17 cellular contexts compared by ENCODE assay signal in the genomic region with DNA sequence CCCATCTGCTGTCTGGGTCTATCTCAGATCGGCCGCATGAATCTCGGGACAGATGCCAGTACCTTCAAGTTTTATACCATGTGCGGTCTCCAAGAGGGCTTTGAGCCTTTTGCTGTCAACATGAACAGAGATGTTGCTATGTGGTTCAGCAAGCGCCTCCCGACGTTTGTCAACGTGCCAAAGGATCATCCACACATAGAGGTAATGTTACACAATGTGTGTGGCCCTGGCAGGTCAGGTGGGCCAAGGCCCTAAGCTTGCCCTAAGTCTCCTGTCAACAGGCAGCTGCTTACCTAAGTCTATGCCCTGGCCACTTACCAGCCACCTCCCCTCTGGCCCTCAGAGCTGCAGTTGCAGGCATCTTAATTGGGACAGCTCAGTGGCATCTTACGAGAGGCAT.
DNase-seq lines count a peak whose midpoint lies in the region; ATAC-seq lines count a peak whose summit lies in the region.
"Had no signal": no experiment of that assay in that cellular context is flagged by ENCODE, and none has a peak within 500 bp of the region (broad histone marks: within the 10 kb centered on the region; RNA-seq: fewer than 3 reads in every experiment).

No MANE protein-coding gene starts in this region.

- peak overlapping the region; percentile 38 for H3K23ac ChIP-seq in neuronal stem cell (ENCODE audit: low read depth, low read length, poor library complexity)

- no peak overlapping the region for H2BK120ac ChIP-seq in neuronal stem cell (ENCODE audit: low read depth, low read length)

- H2AFZ ChIP-seq in neuronal stem cell (ENCODE audit: low read length), result no peak overlapping the region
- H2AFZ ChIP-seq: GM23338 had no signal

- peaks cover 38% of the 10 kb centered on the region for H3K27me3 Mint-ChIP-seq in activated T-cell treated with anti-CD3 and anti-CD28 coated beads, Interleukin-2, amount 50 U/mL, for 24 hours

- DNase-seq in RPMI7951 (ENCODE audit: low read depth) (peak; percentile 9), SJCRH30 (peak; percentile 86), neuronal stem cell (ENCODE audit: low spot score) (no peak), T-helper 1 cell (no peak)
- DNase-seq in activated T-cell treated with anti-CD3 and anti-CD28 coated beads, Interleukin-2, amount 50 U/mL, for 24 hours, result no peak
- DNase-seq: C1 segment of cervical spinal cord; Calu3; CD4-positive, alpha-beta memory T cell; COR-L47; DMS79; EL; GDM1; HFFc6 had no signal

- H2BK15ac ChIP-seq in neuronal stem cell (ENCODE audit: low read length), result no peak overlapping the region

- H3K9me3 Mint-ChIP-seq in activated T-cell treated with anti-CD3 and anti-CD28 coated beads, Interleukin-2, amount 50 U/mL, for 24 hours, result no peaks in the 10 kb centered on the region
- H3K9me3 Mint-ChIP-seq: CD4-positive, alpha-beta memory T cell; GM23338; HFFc6 had no signal

- H3K4me3 ChIP-seq in SJCRH30, result no peak overlapping the region
- H3K4me3 ChIP-seq in neuronal stem cell (ENCODE audit: low read length in 2 of 2), result no peak overlapping the region
- H3K4me3 ChIP-seq: GM12878, GM23338, HAP-1 had no signal

- H3K9ac ChIP-seq in neuronal stem cell (ENCODE audit: low read depth, low read length, poor library complexity), result no peak overlapping the region

- no peak overlapping the region for H2BK5ac ChIP-seq in neuronal stem cell (ENCODE audit: low read length)

- peaks cover 12% of the 10 kb centered on the region for H3K4me1 Mint-ChIP-seq in activated T-cell treated with anti-CD3 and anti-CD28 coated beads, Interleukin-2, amount 50 U/mL, for 24 hours (ENCODE audit: low read depth)
- H3K4me1 Mint-ChIP-seq: CD4-positive, alpha-beta memory T cell had no signal

- no peak overlapping the region for H4K91ac ChIP-seq in neuronal stem cell (ENCODE audit: low read depth, low read length, poor library complexity)

- H3K27me3 ChIP-seq in SJCRH30, result no peaks in the 10 kb centered on the region
- no peaks in the 10 kb centered on the region for H3K27me3 ChIP-seq in neuronal stem cell (ENCODE audit: control insufficient read depth in 3 of 3, insufficient read depth in 3 of 3, low read depth in 1 of 3, low read length in 3 of 3)

- no peak overlapping the region for H3K14ac ChIP-seq in neuronal stem cell (ENCODE audit: low read length)

- H3K36me3 Mint-ChIP-seq in activated T-cell treated with anti-CD3 and anti-CD28 coated beads, Interleukin-2, amount 50 U/mL, for 24 hours (ENCODE audit: low read depth), result no peaks in the 10 kb centered on the region
- H3K36me3 Mint-ChIP-seq: CD4-positive, alpha-beta memory T cell had no signal

- H3K27ac Mint-ChIP-seq in activated T-cell treated with anti-CD3 and anti-CD28 coated beads, Interleukin-2, amount 50 U/mL, for 24 hours, result no peak overlapping the region
- H3K27ac Mint-ChIP-seq: CD4-positive, alpha-beta memory T cell; GM23338; HFFc6 had no signal

- H3K9me3 ChIP-seq in SJCRH30 (replicated peaks) (no peaks in the 10 kb centered on the region), neuronal stem cell (replicated peaks in 1 of 2; ENCODE audit: control insufficient read depth in 2 of 2, insufficient read depth in 1 of 2, low read depth in 1 of 2, low read length in 2 of 2) (no peaks in the 10 kb centered on the region)
- H3K9me3 ChIP-seq: HAP-1 had no signal

- no peak for ATAC-seq in GM21737 (IDR thresholded peaks at IDR 0.05; ENCODE audit: unreplicated experiment)
- ATAC-seq: GM12878, GM23338 had no signal

- no peak overlapping the region for H3K4ac ChIP-seq in neuronal stem cell (ENCODE audit: low read length)

- no peak overlapping the region for H2BK12ac ChIP-seq in neuronal stem cell (ENCODE audit: low read length)

- no CpG with 5 or more reads among the region's 9 CpGs for WGBS in neuronal stem cell (ENCODE audit: extremely low coverage in 2 of 2, insufficient read length in 2 of 2, insufficient replicate concordance in 1 of 2), 2 donors

- H2AK5ac ChIP-seq in neuronal stem cell (ENCODE audit: low read depth, low read length), result no peak overlapping the region

- H3K4me1 ChIP-seq in SJCRH30 (peaks cover 9% of the 10 kb centered on the region; the same call in 1 of the 2 replicates), neuronal stem cell (ENCODE audit: control insufficient read depth in 2 of 2, insufficient read depth in 1 of 2, low read depth in 1 of 2, low read length in 2 of 2) (peaks cover 0 to 2% of the 10 kb centered on the region in 2 donors)
- H3K4me1 ChIP-seq: HAP-1 had no signal

- H4K8ac ChIP-seq in neuronal stem cell (ENCODE audit: low read depth, low read length), result no peak overlapping the region

- no peak overlapping the region for H3K18ac ChIP-seq in neuronal stem cell (ENCODE audit: low read length)

- H3K4me2 ChIP-seq in neuronal stem cell (ENCODE audit: insufficient read depth, low read length, poor library complexity, severe bottlenecking), result no peak overlapping the region
- H3K4me2 ChIP-seq: GM23338 had no signal

- no peak overlapping the region for H3K4me3 Mint-ChIP-seq in activated T-cell treated with anti-CD3 and anti-CD28 coated beads, Interleukin-2, amount 50 U/mL, for 24 hours
- H3K4me3 Mint-ChIP-seq: CD4-positive, alpha-beta memory T cell; GM23338; HFFc6 had no signal

- no peaks in the 10 kb centered on the region for H3K79me1 ChIP-seq in neuronal stem cell (ENCODE audit: low read depth, low read length)

- H3K36me3 ChIP-seq in SJCRH30 (peaks cover 24% of the 10 kb centered on the region), neuronal stem cell (replicated peaks in 1 of 2; ENCODE audit: control insufficient read depth in 2 of 2, insufficient read depth in 2 of 2, low read length in 2 of 2) (no peaks in the 10 kb centered on the region)
- H3K36me3 ChIP-seq: HAP-1 had no signal

- H3K27ac ChIP-seq in SJCRH30 (no peak overlapping the region; the same call in 1 of the 2 replicates), neuronal stem cell (replicated peaks; ENCODE audit: low read length) (no peak overlapping the region)

Comparison
In these comparisons a context has a peak if more than half of its experiments do, and no peak if none do; other contexts are left out.
1. DNase-seq: peak in RPMI7951 (single experiment) and SJCRH30 (2 of 2); none in neuronal stem cell (single experiment), T-helper 1 cell (0 of 5) and activated T-cell treated with anti-CD3 and anti-CD28 coated beads, Interleukin-2, amount 50 U/mL, for 24 hours (single experiment).